Comparison of ENCODE assay signal across 1 cellular context in genomic region chr6:31796993-31797385, GRCh38.
TF ChIP-seq lines count a peak whose summit lies in the region.

No MANE protein-coding gene starts in this region.

TF ChIP-seq in HCT116, 20 proteins besides CTCF, POLR2A, EP300 and RAD21 (continued from another document):
- TF ChIP-seq REST (IDR thresholded peaks at IDR 0.05; ENCODE audit: low read depth) = no peak
- TF ChIP-seq YY1 (IDR thresholded peaks at IDR 0.05; ENCODE audit: extremely low read depth, insufficient replicate concordance, low read depth, low read length) = no peak
- TF ChIP-seq SP1 (IDR thresholded peaks at IDR 0.05; ENCODE audit: low read depth) = no peak
- no peak for TF ChIP-seq ELF1 (IDR thresholded peaks at IDR 0.05; ENCODE audit: borderline replicate concordance, low read depth)
- TF ChIP-seq EZH2phosphoT487 (IDR thresholded peaks at IDR 0.05; ENCODE audit: borderline replicate concordance) = no peak
